In the genomic region with DNA sequence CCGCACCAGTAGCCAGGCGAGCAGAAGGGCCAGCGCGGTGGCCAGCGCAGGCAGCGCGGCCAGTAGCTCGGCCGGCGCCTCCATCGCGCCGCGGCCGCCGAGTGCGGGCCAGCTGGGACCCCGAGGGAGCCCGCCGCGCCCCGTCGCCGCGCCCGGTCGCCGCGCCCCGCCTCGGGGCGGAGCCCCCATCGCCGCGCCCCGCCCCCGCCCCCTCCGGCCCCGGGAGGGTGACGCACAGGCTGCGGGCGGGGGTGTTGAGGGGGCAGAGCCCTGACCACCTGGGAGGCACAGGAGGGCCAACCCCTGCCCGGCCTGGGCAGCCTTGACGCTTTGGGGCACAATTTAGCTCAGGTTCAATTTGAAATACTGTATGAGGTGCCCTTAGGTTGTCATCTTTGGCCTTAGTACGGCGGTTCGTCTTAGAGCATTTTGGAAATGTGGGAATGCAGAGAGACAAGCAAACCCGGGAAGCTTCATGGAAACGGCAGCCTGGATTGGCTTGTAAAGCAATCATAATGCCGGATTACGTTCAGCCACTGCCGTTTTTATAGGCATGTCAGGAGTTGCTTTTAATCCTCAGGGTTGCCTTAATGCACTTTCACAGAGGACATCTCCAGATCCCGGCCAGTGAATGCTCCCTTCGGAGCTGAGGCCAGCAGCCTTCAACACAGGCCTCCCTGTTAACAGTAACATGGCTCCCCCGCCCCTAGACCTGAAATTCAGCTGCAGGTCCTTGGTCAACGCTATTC, we compare ENCODE assay signal across 8 cellular contexts. TPM values are rescaled to one million over a fixed set of nuclear protein-coding genes. Genes with fewer than 3 reads are reported as not detected.
DNase-seq lines count a peak whose midpoint lies in the region; ATAC-seq lines count a peak whose summit lies in the region.

A gene with protein sequence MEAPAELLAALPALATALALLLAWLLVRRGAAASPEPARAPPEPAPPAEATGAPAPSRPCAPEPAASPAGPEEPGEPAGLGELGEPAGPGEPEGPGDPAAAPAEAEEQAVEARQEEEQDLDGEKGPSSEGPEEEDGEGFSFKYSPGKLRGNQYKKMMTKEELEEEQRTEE (minus strand): TSS at position 103 of the 749 bp plus-strand sequence. CDS start 19 bp downstream, at position 84.

- peak within 1 kb of the TSS; percentile 52 to 65 (median 57) for H3K4me3 ChIP-seq in skin epidermis

- peak; percentile 54 to 74 for ATAC-seq in activated CD4-positive, CD25-positive, alpha-beta regulatory T cell treated with anti-CD3 and anti-CD28 coated beads, Interleukin-2, amount 50 U/mL, for 24 hours
- no peak for ATAC-seq in HG02678 (IDR thresholded peaks at IDR 0.05; ENCODE audit: unreplicated experiment)

- in situ Hi-C loops in G401 (cut with HindIII; ENCODE audit: low sequenced_read_pairs): no loop called here

- peak within 1 kb of the TSS in 20 of 21 experiments; percentile 65 to 95 (median 80) for H3K27ac ChIP-seq in skin epidermis

- peak; percentile 82 for DNase-seq in G401 (ENCODE audit: low spot score)
- DNase-seq in M059J (ENCODE audit: low read depth): peak; percentile 63
- DNase-seq in cerebellum (ENCODE audit: low spot score): peak; percentile 93
- peak; percentile 91 for DNase-seq in islet precursor cell
- no peak for DNase-seq in NOMO-1 treated with DMSO at 0.1 percent for 48 hours (lab: John Stamatoyannopoulos, UW; ENCODE audit: unreplicated experiment)

RNA-seq across cellular contexts. Expression of the gene that starts here (rescaled TPM):
- total RNA-seq in G401 (2014; rRNA removed; shearing (Covaris generic)): 93.4 and 96.7 TPM in 2 replicates
- total RNA-seq in M059J (2014; rRNA removed; shearing (Covaris generic)): 125 and 142 TPM in 2 replicates
- 56.8 TPM for total RNA-seq in cerebellum
